ENCODE assay signal across 8 cellular contexts in genomic region chr2:40371525-40372277, GRCh38.
DNase-seq lines count a peak whose midpoint lies in the region; ATAC-seq and TF ChIP-seq lines count a peak whose summit lies in the region.

No MANE protein-coding gene starts in this region.

- H3K4me1 Mint-ChIP-seq in nephron = peaks cover 40% of the 10 kb centered on the region
- H3K4me1 Mint-ChIP-seq in natural killer cell treated with Interleukin-12 subunit alpha and Interleukin-12 subunit beta and Interleukin-15 and Interleukin-18, amount 100 ng/mL, for 72 hours (ENCODE audit: low read depth in 2 of 2) = no peaks in the 10 kb centered on the region

- no peaks in the 10 kb centered on the region for H3K36me3 ChIP-seq in esophagus squamous epithelium

- H3K4me1 ChIP-seq in esophagus squamous epithelium = peaks cover 0 to 7% (median 4%) of the 10 kb centered on the region in 3 donors

- peak overlapping the region; percentile 93 to 96 (median 93) for H3K27ac Mint-ChIP-seq in nephron
- no peak overlapping the region for H3K27ac Mint-ChIP-seq in natural killer cell treated with Interleukin-12 subunit alpha and Interleukin-12 subunit beta and Interleukin-15 and Interleukin-18, amount 100 ng/mL, for 72 hours

- no peaks in the 10 kb centered on the region for H3K27me3 ChIP-seq in esophagus squamous epithelium

- no peaks in the 10 kb centered on the region for H3K36me3 Mint-ChIP-seq in nephron (ENCODE audit: low read depth)
- no peaks in the 10 kb centered on the region for H3K36me3 Mint-ChIP-seq in natural killer cell treated with Interleukin-12 subunit alpha and Interleukin-12 subunit beta and Interleukin-15 and Interleukin-18, amount 100 ng/mL, for 72 hours

- H3K4me3 Mint-ChIP-seq in nephron = peak overlapping the region in 2 of 3 experiments; percentile 40 to 42
- H3K4me3 Mint-ChIP-seq in natural killer cell treated with Interleukin-12 subunit alpha and Interleukin-12 subunit beta and Interleukin-15 and Interleukin-18, amount 100 ng/mL, for 72 hours = no peak overlapping the region

- no peak for ATAC-seq in natural killer cell treated with Interleukin-12 subunit alpha and Interleukin-12 subunit beta and Interleukin-15 and Interleukin-18, amount 100 ng/mL, for 72 hours
- ATAC-seq in GM18858 (IDR thresholded peaks at IDR 0.05; ENCODE audit: unreplicated experiment) = no peak
- ATAC-seq in HG02840 (IDR thresholded peaks at IDR 0.05; ENCODE audit: low FRiP score, unreplicated experiment) = no peak

- H3K27ac ChIP-seq in esophagus squamous epithelium (peak overlapping the region; percentile 11 to 67 (median 54)), substantia nigra (ENCODE audit: low read depth, low read length, poor library complexity, severe bottlenecking) (no peak overlapping the region)

- intact Hi-C loops in esophagus squamous epithelium (cut with DNase I) = no loop called here

- DNase-seq in D341Med (ENCODE audit: low spot score) (peak; percentile 46), NCI-H69 (lab: John Stamatoyannopoulos, UW) (peak; percentile 52), esophagus squamous epithelium (lab: John Stamatoyannopoulos, UW) (no peak), substantia nigra (lab: John Stamatoyannopoulos, UW) (no peak)
- no peak for DNase-seq in natural killer cell treated with Interleukin-12 subunit alpha and Interleukin-12 subunit beta and Interleukin-15 and Interleukin-18, amount 100 ng/mL, for 72 hours (ENCODE audit: low spot score)

- TF ChIP-seq POLR2A in esophagus squamous epithelium (IDR thresholded peaks at IDR 0.05) = no peak

- no peaks in the 10 kb centered on the region for H3K27me3 Mint-ChIP-seq in nephron (ENCODE audit: low read depth)
- H3K27me3 Mint-ChIP-seq in natural killer cell treated with Interleukin-12 subunit alpha and Interleukin-12 subunit beta and Interleukin-15 and Interleukin-18, amount 100 ng/mL, for 72 hours = no peaks in the 10 kb centered on the region

- no peaks in the 10 kb centered on the region for H3K9me3 ChIP-seq in esophagus squamous epithelium

- 57 to 60% methylated on average over 3 to 4 of the region's 4 CpGs for WGBS in esophagus squamous epithelium, 2 donors

- H3K9me3 Mint-ChIP-seq in nephron = no peaks in the 10 kb centered on the region
- peaks cover 3% of the 10 kb centered on the region for H3K9me3 Mint-ChIP-seq in natural killer cell treated with Interleukin-12 subunit alpha and Interleukin-12 subunit beta and Interleukin-15 and Interleukin-18, amount 100 ng/mL, for 72 hours

- H3K4me3 ChIP-seq in esophagus squamous epithelium = no peak overlapping the region

- no peak for TF ChIP-seq CTCF in esophagus squamous epithelium (IDR thresholded peaks at IDR 0.05)
- TF ChIP-seq CTCF in nephron (IDR thresholded peaks at IDR 0.05; ENCODE audit: unreplicated experiment in 3 of 3) = no peak

Comparison
In these comparisons a context has a peak if more than half of its experiments do, and no peak if none do; other contexts are left out.
1. DNase-seq: peak in D341Med (single experiment) and NCI-H69 (single experiment); none in esophagus squamous epithelium (single experiment), natural killer cell treated with Interleukin-12 subunit alpha and Interleukin-12 subunit beta and Interleukin-15 and Interleukin-18, amount 100 ng/mL, for 72 hours (single experiment) and substantia nigra (0 of 49).
2. H3K27ac Mint-ChIP-seq: peak in nephron (3 of 3); none in natural killer cell treated with Interleukin-12 subunit alpha and Interleukin-12 subunit beta and Interleukin-15 and Interleukin-18, amount 100 ng/mL, for 72 hours (0 of 2).